In genomic region chr7:7640221-7641128, GRCh38 we compare ENCODE assay signal across 8 cellular contexts. TPM values are rescaled to one million over a fixed set of nuclear protein-coding genes. Genes with fewer than 3 reads are reported as not detected.
DNase-seq lines count a peak whose midpoint lies in the region; ATAC-seq, FAIRE-seq and TF ChIP-seq lines count a peak whose summit lies in the region.

UMAD1 (plus strand) TSS chr7:7640752; CDS start chr7:7673372, 32,620 bp downstream.

- H3K27me3 Mint-ChIP-seq in Calu3 (ENCODE audit: unreplicated experiment): no peaks in the 10 kb centered on the region

- intact Hi-C loops in Calu3 (cut with micrococcal nuclease; ENCODE audit: unreplicated experiment): no loop called here

- H3K4me2 ChIP-seq in OCI-LY1 (ENCODE audit: low read length): peak within 1 kb of the TSS; percentile 87

- H3K36me3 ChIP-seq in HUES64 (ENCODE audit: insufficient read depth, low read length): peaks cover 20% of the 10 kb centered on the region
- peaks cover 28% of the 10 kb centered on the region for H3K36me3 ChIP-seq in OCI-LY1 (ENCODE audit: insufficient read depth, low read length)
- peaks cover 3% of the 10 kb centered on the region for H3K36me3 ChIP-seq in mesodermal cell (ENCODE audit: control insufficient read depth, insufficient read depth, low read length)

- no peaks in the 10 kb centered on the region for H3K9me3 ChIP-seq in HUES64 (ENCODE audit: insufficient read depth, low read depth, low read length)
- no peaks in the 10 kb centered on the region for H3K9me3 ChIP-seq in OCI-LY1 (ENCODE audit: low read length)
- H3K9me3 ChIP-seq in mesodermal cell (ENCODE audit: control insufficient read depth, low read length): no peaks in the 10 kb centered on the region

- peaks cover 12% of the 10 kb centered on the region for H3K4me1 ChIP-seq in HUES64 (ENCODE audit: insufficient read depth, low read length)
- peaks cover 30% of the 10 kb centered on the region for H3K4me1 ChIP-seq in OCI-LY1 (ENCODE audit: insufficient read depth, low read length, severe bottlenecking)
- no peaks in the 10 kb centered on the region for H3K4me1 ChIP-seq in mesodermal cell (ENCODE audit: control insufficient read depth, insufficient read depth, low read length, poor library complexity, severe bottlenecking)

- under 1% methylated on average over 68 of the region's 68 CpGs for WGBS in HUES64
- WGBS in mesodermal cell (ENCODE audit: insufficient coverage in 2 of 2), 2 experiments: 0% methylated on average over 61 of the region's 68 CpGs

- ATAC-seq in GM21447 (IDR thresholded peaks at IDR 0.05; ENCODE audit: unreplicated experiment): peak; percentile 98

- H3K9me2 ChIP-seq in OCI-LY1 (ENCODE audit: low read depth, low read length): no peaks in the 10 kb centered on the region

- H3K27me3 ChIP-seq in HUES64 (ENCODE audit: insufficient read depth, low read length): no peaks in the 10 kb centered on the region
- no peaks in the 10 kb centered on the region for H3K27me3 ChIP-seq in OCI-LY1 (ENCODE audit: insufficient read depth, low read length)

- no peaks in the 10 kb centered on the region for H3K9me3 Mint-ChIP-seq in Calu3 (ENCODE audit: low read depth, unreplicated experiment)

- H3F3A ChIP-seq in OCI-LY1 (ENCODE audit: insufficient read depth, low read length): no peaks in the 10 kb centered on the region

- no peak for TF ChIP-seq CTCF in Calu3 (IDR thresholded peaks at IDR 0.05; ENCODE audit: unreplicated experiment)
- no peak for TF ChIP-seq CTCF in OCI-LY1 (IDR thresholded peaks at IDR 0.05; ENCODE audit: low read length)

- H3K27ac ChIP-seq in HUES64 (ENCODE audit: low read depth, low read length): peak within 1 kb of the TSS; percentile 85
- H3K27ac ChIP-seq in OCI-LY1 (ENCODE audit: low read depth, low read length, poor library complexity, severe bottlenecking): peak within 1 kb of the TSS; percentile 80
- peak within 1 kb of the TSS; percentile 68 for H3K27ac ChIP-seq in mesodermal cell (ENCODE audit: low read depth, low read length, severe bottlenecking)

- peak within 1 kb of the TSS; percentile 92 for H3K27ac Mint-ChIP-seq in Calu3 (ENCODE audit: unreplicated experiment)

- H3K4me3 ChIP-seq in HUES64 (ENCODE audit: low read length) (peak within 1 kb of the TSS; percentile 83), OCI-LY1 (ENCODE audit: low read depth, low read length, poor library complexity, severe bottlenecking) (peak within 1 kb of the TSS; percentile 92), mesodermal cell (ENCODE audit: extremely low read depth, insufficient read depth, low read length, poor library complexity, severe bottlenecking) (peak within 1 kb of the TSS; percentile 86)

- peak within 1 kb of the TSS; percentile 97 for H3K4me3 Mint-ChIP-seq in Calu3 (ENCODE audit: low read depth, unreplicated experiment)

- peak; percentile 99 for DNase-seq in Calu3
- peak; percentile 97 for DNase-seq in activated CD8-positive, alpha-beta memory T cell treated with anti-CD3 and anti-CD28 coated beads, Interleukin-2, amount 50 U/mL, for 4 hours
- peak; percentile 96 to 98 for DNase-seq in stimulated activated CD8-positive, alpha-beta memory T cell treated with anti-CD3 and anti-CD28 coated beads, Interleukin-15, amount 100 ng/mL, for 4 hours (ENCODE audit: low read depth in 2 of 2)

- no peak within 1 kb of the TSS for H2AFZ ChIP-seq in OCI-LY1 (ENCODE audit: low read length)

- H3K9ac ChIP-seq in HUES64 (ENCODE audit: low read depth, low read length) (peak within 1 kb of the TSS; percentile 89), OCI-LY1 (ENCODE audit: low read length) (peak within 1 kb of the TSS; percentile 87)

- H3K36me3 Mint-ChIP-seq in Calu3 (ENCODE audit: insufficient read depth, unreplicated experiment): peaks cover 34% of the 10 kb centered on the region

- CTCF ChIA-PET in Calu3 (lab: Charles Lee): interaction anchor here (1.3 to 1.7 kb wide), 4 partner anchors 48 to 655 kb away, joined by 3 to 6 read pairs (median 4); no protein-coding TSS in a partner anchor

- peaks cover 29% of the 10 kb centered on the region for H3K4me1 Mint-ChIP-seq in Calu3 (ENCODE audit: low read depth, unreplicated experiment)

- H4K20me1 ChIP-seq in OCI-LY1 (ENCODE audit: insufficient read depth, low read length): no peaks in the 10 kb centered on the region

- peak; percentile 99 for FAIRE-seq in endometrium (lab: Jason Lieb, UNC)

- H3K79me2 ChIP-seq in OCI-LY1 (ENCODE audit: insufficient read depth, low read length): peaks cover 24% of the 10 kb centered on the region

- no TSS peak for BruUV-seq in Calu3 (replicated peaks; lab: Mats Ljungman, UMichigan)

RNA-seq across cellular contexts. Expression of gene UMAD1, which starts in this region (rescaled TPM):
- total RNA-seq in Calu3 (2022): 25.2 and 25.7 TPM in 2 replicates
- polyA plus RNA-seq in HUES64 (2013, experiment 1 of 2): 9.9 TPM
- polyA plus RNA-seq in HUES64 (2013, experiment 2 of 2): 11.9 TPM
- polyA plus RNA-seq in mesodermal cell (2013, experiment 1 of 2): 16.7 TPM
- polyA plus RNA-seq in mesodermal cell (2013, experiment 2 of 2): 17.9 TPM

Comparison
In these comparisons a context has a peak if more than half of its experiments do, and no peak if none do; other contexts are left out.
1. Peak in every context shown above with its lines: DNase-seq, ATAC-seq, H3K4me3 ChIP-seq and H3K27ac ChIP-seq.